ENCODE assay signal across 1 cellular context in genomic region chr3:4493008-4493930, GRCh38.
TF ChIP-seq lines count a peak whose summit lies in the region.

TSS of gene ITPR1 (plus strand) at chr3:4493348. CDS start at chr3:4516492, 23,144 bp downstream.

TF ChIP-seq in K562, 482 proteins besides CTCF, POLR2A, EP300 and RAD21 (continued from another document and continues in another):
- TF ChIP-seq HBP1 (CRISPR knock-in tag; IDR thresholded peaks at IDR 0.05) (peak; percentile 90; the same call in 1 of the 2 replicates), FOSL1 (tag; conservative IDR thresholded peaks at IDR 0.05) (peak; percentile 16), NELFE (IDR thresholded peaks at IDR 0.05; ENCODE audit: insufficient read depth, insufficient read length) (peak; percentile 86), TRIM25 (IDR thresholded peaks at IDR 0.05; ENCODE audit: borderline replicate concordance) (peak; percentile 12; the same call in 1 of the 2 replicates), TRIM28 (IDR thresholded peaks at IDR 0.05) (no peak), PCBP1 (IDR thresholded peaks at IDR 0.05; ENCODE audit: low read depth, low read length, poor library complexity, severe bottlenecking) (no peak), CXXC5 (CRISPR knock-in tag; IDR thresholded peaks at IDR 0.05) (peak; percentile 81), ZNF609 (CRISPR knock-in tag; IDR thresholded peaks at IDR 0.05; ENCODE audit: borderline replicate concordance) (0 out of 2 replicates have a peak, but pooled peaks have one; percentile 32), UBTF (IDR thresholded peaks at IDR 0.05; ENCODE audit: borderline replicate concordance in 1 of 2, low read depth in 2 of 2, low read length in 2 of 2) (peak; percentile 67 to 81; a peak in 2 of 4 replicates), L3MBTL2 (IDR thresholded peaks at IDR 0.05) (peak; percentile 95), XRCC4 (IDR thresholded peaks at IDR 0.05; ENCODE audit: extremely low read depth, insufficient read depth, insufficient read length) (no peak), ZNF143 (CRISPR knock-in tag; IDR thresholded peaks at IDR 0.05) (peak; percentile 97), EGR1 (conservative IDR thresholded peaks at IDR 0.05) (peak; percentile 96), BHLHE40 (IDR thresholded peaks at IDR 0.05; ENCODE audit: low read length) (peak; percentile 86), GTF2A2 (tag; IDR thresholded peaks at IDR 0.05) (peak; percentile 93), E2F3 (CRISPR knock-in tag; IDR thresholded peaks at IDR 0.05) (no peak), PHB2 (IDR thresholded peaks at IDR 0.05; ENCODE audit: low read depth) (no peak), ELF2 (CRISPR knock-in tag; IDR thresholded peaks at IDR 0.05) (peak; percentile 69), SOX6 (IDR thresholded peaks at IDR 0.05) (0 out of 2 replicates have a peak, but pooled peaks have one; percentile 49), RFX1 (IDR thresholded peaks at IDR 0.05) (peak; percentile 56), BACH1 (tag; IDR thresholded peaks at IDR 0.05) (no peak), HCFC1 (IDR thresholded peaks at IDR 0.05; ENCODE audit: low read depth, low read length) (peak; percentile 99), ZNF212 (CRISPR knock-in tag; IDR thresholded peaks at IDR 0.05) (0 out of 2 replicates have a peak, but pooled peaks have one; percentile 15), ZMIZ1 (IDR thresholded peaks at IDR 0.05; ENCODE audit: low read depth in 2 of 2, low read length in 2 of 2) (peak; percentile 53 to 90; a peak in 3 of 4 replicates), XRCC3 (IDR thresholded peaks at IDR 0.05) (no peak), HDAC1 (IDR thresholded peaks at IDR 0.05) (peak; percentile 86 to 94), CBX1 (IDR thresholded peaks at IDR 0.05; ENCODE audit: low read depth) (peak; percentile 73; the same call in 1 of the 2 replicates), ZNF41 (CRISPR knock-in tag; conservative IDR thresholded peaks at IDR 0.05) (peak; percentile 90), RERE (CRISPR knock-in tag; IDR thresholded peaks at IDR 0.05; ENCODE audit: borderline replicate concordance) (no peak), ZNF644 (tag; IDR thresholded peaks at IDR 0.05; ENCODE audit: low read depth) (peak; percentile 68; the same call in 1 of the 2 replicates), TAF9B (IDR thresholded peaks at IDR 0.05; ENCODE audit: partially characterized antibody) (peak; percentile 97), CREB1 (IDR thresholded peaks at IDR 0.05) (peak; percentile 77), CREB1 (CRISPR knock-in tag; IDR thresholded peaks at IDR 0.05) (peak; percentile 77; the same call in 1 of the 2 replicates), ZBTB1 (CRISPR knock-in tag; IDR thresholded peaks at IDR 0.05; ENCODE audit: borderline replicate concordance, low read depth) (0 out of 2 replicates have a peak, but pooled peaks have one; percentile 4), AFF1 (IDR thresholded peaks at IDR 0.05; ENCODE audit: low read depth in 1 of 2, partially characterized antibody in 2 of 2) (peak; percentile 70 to 98)
